30 cellular contexts compared by ENCODE assay signal in the genomic region with DNA sequence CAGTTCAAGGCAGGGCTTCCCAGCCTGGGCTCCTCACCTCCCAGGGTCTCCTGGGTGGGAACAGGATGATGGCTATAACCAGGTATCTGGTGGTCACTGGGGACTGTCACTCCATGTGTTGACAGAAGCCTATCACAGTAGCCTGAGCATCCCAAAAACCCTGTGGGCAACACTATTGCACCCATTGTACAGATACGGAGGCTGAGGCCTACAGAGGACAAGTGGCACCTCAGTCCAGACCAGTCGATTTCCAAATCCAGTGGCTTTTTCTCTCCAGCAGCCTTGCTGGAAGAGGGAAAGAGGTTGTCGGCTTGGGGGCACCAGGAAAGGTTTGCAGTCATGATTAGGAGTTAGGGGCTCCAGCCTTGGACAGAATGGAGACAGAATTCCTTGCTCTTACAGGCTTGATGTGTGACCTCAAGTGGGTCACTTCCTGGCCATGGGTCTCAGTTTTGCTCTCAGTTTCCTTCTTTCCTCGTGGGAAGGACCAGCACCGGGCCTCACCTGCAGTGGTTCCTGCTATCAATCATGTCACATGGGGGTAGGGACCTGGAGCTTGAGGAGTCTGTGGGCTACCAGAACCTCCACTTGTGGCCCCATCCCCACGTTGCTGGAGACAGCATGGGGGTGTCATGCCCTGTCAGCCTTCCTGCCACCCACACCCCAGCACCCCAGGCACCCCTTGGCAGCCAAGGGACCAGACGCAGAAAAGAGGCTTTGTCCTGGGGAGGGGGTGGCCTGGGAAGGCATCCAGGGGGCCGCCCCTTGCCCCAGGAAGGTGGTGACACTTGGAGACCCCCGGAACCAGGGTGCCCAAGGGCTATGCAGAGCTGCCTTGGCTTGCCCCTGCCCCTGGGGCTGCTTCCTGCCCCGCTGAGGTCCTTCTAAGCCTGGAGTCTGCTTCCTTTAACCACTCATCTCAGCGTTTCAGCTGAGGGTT. TPM values are rescaled to one million over a fixed set of nuclear protein-coding genes. Genes with fewer than 3 reads are reported as not detected.
DNase-seq lines count a peak whose midpoint lies in the region; ATAC-seq and TF ChIP-seq lines count a peak whose summit lies in the region.
"Had no signal": no experiment of that assay in that cellular context is flagged by ENCODE, and none has a peak within 500 bp of the region (broad histone marks: within the 10 kb centered on the region; RNA-seq: fewer than 3 reads in every experiment).

No MANE protein-coding gene starts in this region.

- H3K4me2 ChIP-seq in MM.1S (ENCODE audit: low read depth, low read length): 0 out of 2 replicates have a peak overlapping the region, but pooled peaks have one; percentile 91

- H3K9me3 Mint-ChIP-seq in activated naive CD8-positive, alpha-beta T cell treated with anti-CD3 and anti-CD28 coated beads, Interleukin-2, amount 50 U/mL, for 24 hours: no peaks in the 10 kb centered on the region
- no peaks in the 10 kb centered on the region for H3K9me3 Mint-ChIP-seq in activated naive CD4-positive, alpha-beta T cell treated with anti-CD3 and anti-CD28 coated beads, Interleukin-2, amount 50 U/mL, for 72 hours
- H3K9me3 Mint-ChIP-seq: activated naive CD8-positive, alpha-beta T cell treated with anti-CD3 and anti-CD28 coated beads, Interleukin-2, amount 10 ng/mL, durations not matched to agents 7 days and 5 days; stimulated activated naive CD8-positive, alpha-beta T cell treated with anti-CD3 and anti-CD28 coated beads, Interleukin-15, amount 100 ng/mL, for 72 hours had no signal

- ATAC-seq in activated naive CD8-positive, alpha-beta T cell treated with anti-CD3 and anti-CD28 coated beads, Interleukin-2, amount 50 U/mL, for 24 hours: no peak
- no peak for ATAC-seq in activated naive CD4-positive, alpha-beta T cell treated with anti-CD3 and anti-CD28 coated beads, Interleukin-2, amount 50 U/mL, for 72 hours
- ATAC-seq: left lobe of liver; PC-3; stimulated activated naive CD8-positive, alpha-beta T cell treated with anti-CD3 and anti-CD28 coated beads, Interleukin-15, amount 100 ng/mL, for 72 hours had no signal

- peak overlapping the region; percentile 61 for H3K4me3 ChIP-seq in GM12865 (ENCODE audit: low read depth, low read length)
- no peak overlapping the region for H3K4me3 ChIP-seq in MM.1S (ENCODE audit: low read length)
- H3K4me3 ChIP-seq: ovary, vagina had no signal

- DNase-seq in 8988T (peak; percentile 5), GM12865 (ENCODE audit: low read depth) (no peak), MM.1S (no peak), globus pallidus (ENCODE audit: low spot score) (no peak), GM10248 (ENCODE audit: extremely low spot score) (no peak)
- no peak for DNase-seq in activated naive CD8-positive, alpha-beta T cell treated with anti-CD3 and anti-CD28 coated beads, Interleukin-2, amount 50 U/mL, for 24 hours
- DNase-seq in activated naive CD4-positive, alpha-beta T cell treated with anti-CD3 and anti-CD28 coated beads, Interleukin-2, amount 50 U/mL, for 72 hours (ENCODE audit: low spot score in 2 of 2): no peak
- DNase-seq: activated CD4-positive, alpha-beta T cell treated with anti-CD3 and anti-CD28 coated beads for 48 hours; activated CD8-positive, alpha-beta memory T cell treated with anti-CD3 and anti-CD28 coated beads for 24 hours; activated effector memory CD4-positive, alpha-beta T cell treated with anti-CD3 and anti-CD28 coated beads, Interleukin-2, amount 50 U/mL, for 16 hours; activated naive CD8-positive, alpha-beta T cell treated with anti-CD3 and anti-CD28 coated beads, Interleukin-2, amount 10 ng/mL, durations not matched to agents 7 days and 5 days; DMS79; Kasumi-1; naive B cell; NCI-H1048; NCI-H187; NCI-H2171 treated with DMSO at 0.1 percent for 48 hours; NCI-H524; NK-92 treated with Interleukin-12 subunit alpha and Interleukin-12 subunit beta, amount 100 ng/mL, for 24 hours; ovary; PC-3; Right ventricle myocardium superior; small intestine; stimulated activated CD4-positive, alpha-beta T cell treated with anti-CD3 and anti-CD28 coated beads, Interleukin-1b, Interleukin-23, amount 100 ng/mL, for 48 hours; stimulated activated CD8-positive, alpha-beta memory T cell treated with anti-CD3 and anti-CD28 coated beads, Interleukin-4, amount 100 ng/mL, for 48 hours; stimulated activated naive CD8-positive, alpha-beta T cell treated with anti-CD3 and anti-CD28 coated beads, Interleukin-15, amount 100 ng/mL, for 72 hours had no signal

- no peak overlapping the region for H3K9ac ChIP-seq in MM.1S (ENCODE audit: low read length)

- no peaks in the 10 kb centered on the region for H3K9me2 ChIP-seq in MM.1S (replicated peaks; ENCODE audit: insufficient read depth, low read length)

- H2AFZ ChIP-seq in MM.1S (ENCODE audit: low read length): no peak overlapping the region

- no peaks in the 10 kb centered on the region for H3K36me3 ChIP-seq in MM.1S (replicated peaks; ENCODE audit: insufficient read depth, low read length)
- H3K36me3 ChIP-seq: ovary, vagina had no signal

- no peak for TF ChIP-seq CTCF in GM12865 (IDR thresholded peaks at IDR 0.05; ENCODE audit: insufficient read depth, low read depth, low read length, missing control alignments)
- no peak for TF ChIP-seq CTCF in MM.1S (IDR thresholded peaks at IDR 0.05; ENCODE audit: low read length)
- TF ChIP-seq CTCF in GM10248 (IDR thresholded peaks at IDR 0.05; ENCODE audit: control extremely low read depth, extremely low read depth, low read depth, missing control alignments): no peak

- no peak overlapping the region for H3K27ac ChIP-seq in MM.1S (ENCODE audit: low read length)
- H3K27ac ChIP-seq in layer of hippocampus (ENCODE audit: low read depth, low read length): peak overlapping the region; percentile 46
- H3K27ac ChIP-seq: ovary, vagina, VCaP had no signal

- peaks cover 11% of the 10 kb centered on the region for H3K79me2 ChIP-seq in MM.1S (ENCODE audit: low read length)

- POLR2A ChIA-PET in GM10248 (lab: Yijun Ruan, JAX): no interaction called here

- CTCF ChIA-PET in GM10248 (lab: Yijun Ruan, JAX): interaction anchor here (1.4 to 2.4 kb wide), 3 partner anchors 14 to 39 kb away, joined by 3 to 8 read pairs (median 4); no protein-coding TSS in a partner anchor

- H3K9me3 ChIP-seq in MM.1S (replicated peaks; ENCODE audit: insufficient read depth, low read length): no peaks in the 10 kb centered on the region
- H3K9me3 ChIP-seq: ovary, vagina had no signal

- H3K27me3 ChIP-seq in MM.1S (replicated peaks; ENCODE audit: insufficient read depth, low read length): no peaks in the 10 kb centered on the region
- no peaks in the 10 kb centered on the region for H3K27me3 ChIP-seq in layer of hippocampus (ENCODE audit: control insufficient read depth, insufficient read depth, low read length)
- H3K27me3 ChIP-seq: ovary, vagina had no signal

- H3K4me1 Mint-ChIP-seq in activated naive CD8-positive, alpha-beta T cell treated with anti-CD3 and anti-CD28 coated beads, Interleukin-2, amount 50 U/mL, for 24 hours: peaks cover 19% of the 10 kb centered on the region

- H3K27ac Mint-ChIP-seq in activated naive CD8-positive, alpha-beta T cell treated with anti-CD3 and anti-CD28 coated beads, Interleukin-2, amount 50 U/mL, for 24 hours: no peak overlapping the region
- H3K27ac Mint-ChIP-seq in activated naive CD4-positive, alpha-beta T cell treated with anti-CD3 and anti-CD28 coated beads, Interleukin-2, amount 50 U/mL, for 72 hours: no peak overlapping the region
- H3K27ac Mint-ChIP-seq: activated naive CD8-positive, alpha-beta T cell treated with anti-CD3 and anti-CD28 coated beads, Interleukin-2, amount 10 ng/mL, durations not matched to agents 7 days and 5 days; stimulated activated naive CD8-positive, alpha-beta T cell treated with anti-CD3 and anti-CD28 coated beads, Interleukin-15, amount 100 ng/mL, for 72 hours had no signal

- H3K27me3 Mint-ChIP-seq in activated naive CD8-positive, alpha-beta T cell treated with anti-CD3 and anti-CD28 coated beads, Interleukin-2, amount 50 U/mL, for 24 hours: peaks cover 43% of the 10 kb centered on the region

- H3K4me1 ChIP-seq in MM.1S (ENCODE audit: low read length): peaks cover 42% of the 10 kb centered on the region

- H3K36me3 Mint-ChIP-seq in activated naive CD8-positive, alpha-beta T cell treated with anti-CD3 and anti-CD28 coated beads, Interleukin-2, amount 50 U/mL, for 24 hours (ENCODE audit: low read depth): no peaks in the 10 kb centered on the region
- H3K36me3 Mint-ChIP-seq in activated naive CD4-positive, alpha-beta T cell treated with anti-CD3 and anti-CD28 coated beads, Interleukin-2, amount 50 U/mL, for 72 hours: peaks cover 0 to 5% of the 10 kb centered on the region in 2 donors
- H3K36me3 Mint-ChIP-seq: activated naive CD8-positive, alpha-beta T cell treated with anti-CD3 and anti-CD28 coated beads, Interleukin-2, amount 10 ng/mL, durations not matched to agents 7 days and 5 days; naive B cell had no signal

- peaks cover 26% of the 10 kb centered on the region for H3F3A ChIP-seq in MM.1S (ENCODE audit: insufficient read depth, low read length)

- H3K4me3 Mint-ChIP-seq in activated naive CD8-positive, alpha-beta T cell treated with anti-CD3 and anti-CD28 coated beads, Interleukin-2, amount 50 U/mL, for 24 hours: no peak overlapping the region
- H3K4me3 Mint-ChIP-seq: activated naive CD8-positive, alpha-beta T cell treated with anti-CD3 and anti-CD28 coated beads, Interleukin-2, amount 10 ng/mL, durations not matched to agents 7 days and 5 days; stimulated activated naive CD8-positive, alpha-beta T cell treated with anti-CD3 and anti-CD28 coated beads, Interleukin-15, amount 100 ng/mL, for 72 hours had no signal

- H4K20me1 ChIP-seq in MM.1S (ENCODE audit: insufficient read depth, low read length): no peaks in the 10 kb centered on the region

RNA-seq across cellular contexts. Expression of gene EMID1, which starts 2.1 kb away (rescaled TPM):
- total RNA-seq in activated naive CD4-positive, alpha-beta T cell treated with anti-CD3 and anti-CD28 coated beads, Interleukin-2, amount 50 U/mL, for 72 hours: under 1 TPM in 1 of 2 donors, not detected in 1; 0.41 TPM
- total RNA-seq: activated naive CD8-positive, alpha-beta T cell treated with anti-CD3 and anti-CD28 coated beads, Interleukin-2, amount 10 ng/mL, durations not matched to agents 7 days and 5 days had no signal

RNA-seq across cellular contexts. Expression of gene RHBDD3, which starts 59.9 kb away (rescaled TPM):
- 10 to 100 TPM; 19.6 to 29.5 TPM for total RNA-seq in activated naive CD4-positive, alpha-beta T cell treated with anti-CD3 and anti-CD28 coated beads, Interleukin-2, amount 50 U/mL, for 72 hours
